In genomic region chr15:77804210-77804609, GRCh38 we compare ENCODE assay signal across 18 cellular contexts.
DNase-seq lines count a peak whose midpoint lies in the region; ATAC-seq and TF ChIP-seq lines count a peak whose summit lies in the region.
"Had no signal": no experiment of that assay in that cellular context is flagged by ENCODE, and none has a peak within 500 bp of the region (broad histone marks: within the 10 kb centered on the region; RNA-seq: fewer than 3 reads in every experiment).

No MANE protein-coding gene starts in this region.

- WGBS in heart left ventricle, 4 donors = 58 to 67% (median 60%) methylated on average over 9 of the region's 9 CpGs
- WGBS in aorta, 2 donors = 57 to 63% methylated on average over 9 of the region's 9 CpGs
- 63% methylated on average over 9 of the region's 9 CpGs for WGBS in esophagus muscularis mucosa

- no peaks in the 10 kb centered on the region for H3K4me1 ChIP-seq in heart left ventricle
- H3K4me1 ChIP-seq in aorta (ENCODE audit: control insufficient read depth in 1 of 2, insufficient read depth in 2 of 2, low read length in 2 of 2) = no peaks in the 10 kb centered on the region
- H3K4me1 ChIP-seq in esophagus muscularis mucosa = no peaks in the 10 kb centered on the region

- H3K27ac Mint-ChIP-seq in neural crest cell (ENCODE audit: unreplicated experiment) = peak overlapping the region; percentile 43
- H3K27ac Mint-ChIP-seq: B cell had no signal

- TF ChIP-seq POLR2A in heart left ventricle (IDR thresholded peaks at IDR 0.05) = no peak
- TF ChIP-seq POLR2A in esophagus muscularis mucosa (IDR thresholded peaks at IDR 0.05; ENCODE audit: low read depth) = no peak

- no peak overlapping the region for H3K27ac ChIP-seq in heart left ventricle
- no peak overlapping the region for H3K27ac ChIP-seq in aorta (ENCODE audit: low read depth in 1 of 2, low read length in 2 of 2)
- H3K27ac ChIP-seq in esophagus muscularis mucosa (replicated peaks in 1 of 4) = no peak overlapping the region

- intact Hi-C loops in heart left ventricle (cut with DNase I) = no loop called here
- intact Hi-C loops in Right ventricle myocardium inferior (cut with DNase I) = no loop called here
- intact Hi-C loops in aorta (cut with DNase I) = no loop called here
- intact Hi-C loops in esophagus muscularis mucosa (cut with DNase I) = no loop called here

- no peaks in the 10 kb centered on the region for H3K36me3 Mint-ChIP-seq in neural crest cell (ENCODE audit: low read depth)

- H3K9me3 Mint-ChIP-seq in neural crest cell = no peaks in the 10 kb centered on the region

- ATAC-seq in heart left ventricle = peak in 3 of 4 donors; percentile 37 to 67 (median 47)
- ATAC-seq in Right ventricle myocardium inferior = no peak
- peak; percentile 42 for ATAC-seq in aorta (ENCODE audit: low FRiP score)
- ATAC-seq in HG02840 (IDR thresholded peaks at IDR 0.05; ENCODE audit: low FRiP score, unreplicated experiment) = no peak

- H3K36me3 ChIP-seq in heart left ventricle = no peaks in the 10 kb centered on the region
- no peaks in the 10 kb centered on the region for H3K36me3 ChIP-seq in aorta (ENCODE audit: control insufficient read depth in 1 of 2, insufficient read depth in 2 of 2, low read length in 1 of 2)
- H3K36me3 ChIP-seq in esophagus muscularis mucosa = no peaks in the 10 kb centered on the region

- no peak overlapping the region for H3K4me3 ChIP-seq in heart left ventricle
- no peak overlapping the region for H3K4me3 ChIP-seq in aorta (ENCODE audit: low read length in 2 of 2)
- H3K4me3 ChIP-seq in esophagus muscularis mucosa = no peak overlapping the region

- peaks cover 9% of the 10 kb centered on the region for H3K4me1 Mint-ChIP-seq in neural crest cell
- H3K4me1 Mint-ChIP-seq: B cell had no signal

- no peak for TF ChIP-seq CTCF in heart left ventricle (IDR thresholded peaks at IDR 0.05)
- no peak for TF ChIP-seq CTCF in neural crest cell (conservative IDR thresholded peaks at IDR 0.05)
- no peak for TF ChIP-seq CTCF in esophagus muscularis mucosa (IDR thresholded peaks at IDR 0.05)

- H3K4me3 Mint-ChIP-seq in neural crest cell = no peak overlapping the region
- H3K4me3 Mint-ChIP-seq: B cell had no signal

- TF ChIP-seq EP300 in esophagus muscularis mucosa (IDR thresholded peaks at IDR 0.05) = no peak

- DNase-seq in heart left ventricle = peak in 3 of 5 donors; percentile 25 to 63 (median 40)
- DNase-seq in Right ventricle myocardium inferior (ENCODE audit: missing footprints) = no peak
- DNase-seq in cerebellum (ENCODE audit: low spot score) = peak; percentile 34
- DNase-seq in neural crest cell (ENCODE audit: low read depth, low spot score) = no peak
- no peak for DNase-seq in aorta
- no peak for DNase-seq in esophagus muscularis mucosa (ENCODE audit: extremely low spot score)
- DNase-seq in mucosa of gallbladder (ENCODE audit: low spot score) = no peak
- DNase-seq: 8988T, COR-L47, DMS 273 treated with DMSO at 0.1 percent for 48 hours, DND-41, HCEC 1CT, KG1, MV-4-11, NCI-H1694 treated with DMSO at 0.1 percent for 48 hours, SHP77 treated with DMSO at 0.1 percent for 48 hours had no signal

- no peaks in the 10 kb centered on the region for H3K9me3 ChIP-seq in heart left ventricle
- no peaks in the 10 kb centered on the region for H3K9me3 ChIP-seq in aorta (ENCODE audit: control insufficient read depth, low read length)
- H3K9me3 ChIP-seq in esophagus muscularis mucosa = no peaks in the 10 kb centered on the region

- H3K27me3 ChIP-seq in heart left ventricle (no peaks in the 10 kb centered on the region), aorta (ENCODE audit: control insufficient read depth in 1 of 2, insufficient read depth in 2 of 2, low read length in 1 of 2) (no peaks in the 10 kb centered on the region), esophagus muscularis mucosa (peaks cover 0 to 3% (median 0%) of the 10 kb centered on the region in 4 donors)

- H3K27me3 Mint-ChIP-seq in neural crest cell (ENCODE audit: low read depth) = no peaks in the 10 kb centered on the region

Comparison
In these comparisons a context has a peak if more than half of its experiments do, and no peak if none do; other contexts are left out.
1. ATAC-seq: peak in heart left ventricle (3 of 4) and aorta (single experiment); none in Right ventricle myocardium inferior (single experiment) and HG02840 (single experiment).
2. DNase-seq: peak in heart left ventricle (3 of 5) and cerebellum (single experiment); none in Right ventricle myocardium inferior (single experiment), neural crest cell (single experiment), aorta (0 of 2), esophagus muscularis mucosa (single experiment) and mucosa of gallbladder (single experiment).